In the genomic region with DNA sequence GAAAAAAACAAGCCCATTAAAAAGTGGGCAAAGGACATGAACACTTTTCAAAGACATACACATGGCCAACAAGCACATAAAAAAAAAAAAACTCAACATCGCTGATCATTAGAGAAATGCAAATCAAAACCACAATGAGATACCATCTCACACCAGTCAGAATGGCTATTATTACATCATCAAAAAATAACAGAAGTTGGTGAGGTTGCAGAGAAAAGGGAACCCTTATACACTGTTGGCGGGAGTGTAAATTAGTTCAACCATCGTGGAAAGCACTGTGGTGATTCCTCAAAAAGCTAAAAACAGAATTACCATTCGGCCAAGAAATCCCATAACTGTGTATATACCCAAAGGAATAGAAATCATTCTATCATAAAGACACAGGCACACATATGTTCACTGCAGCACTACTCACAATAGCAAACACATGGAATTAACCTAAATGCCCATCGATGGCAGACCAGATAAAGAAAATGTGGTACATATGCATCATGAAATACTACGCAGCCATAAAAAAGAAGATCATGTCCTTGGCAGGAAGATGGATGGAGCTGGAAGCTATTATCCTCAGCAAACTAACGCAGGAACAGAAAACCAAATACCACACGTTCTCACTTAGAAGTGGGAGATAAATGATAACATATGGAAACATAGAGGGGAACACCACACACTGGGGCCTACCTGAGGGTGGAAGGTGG, we compare ENCODE assay signal across 14 cellular contexts.
DNase-seq lines count a peak whose midpoint lies in the region; ATAC-seq and TF ChIP-seq lines count a peak whose summit lies in the region.
"Had no signal": no experiment of that assay in that cellular context is flagged by ENCODE, and none has a peak within 500 bp of the region (broad histone marks: within the 10 kb centered on the region; RNA-seq: fewer than 3 reads in every experiment).

No MANE protein-coding gene starts in this region.

- peaks cover 5% of the 10 kb centered on the region for H3K9me3 Mint-ChIP-seq in activated B cell treated with CpG ODN at 0.5 μM for 24 hours

- POLR2A ChIA-PET in activated B cell treated with CpG ODN at 0.5 μM for 24 hours (lab: Charles Lee): interaction anchor here (0.7 kb wide), 1 partner anchor 808 kb away, joined by 3 read pairs; no protein-coding TSS in a partner anchor

- CTCF ChIA-PET in activated B cell treated with CpG ODN at 0.5 μM for 24 hours (lab: Charles Lee): no interaction called here

- H3K27me3 Mint-ChIP-seq in activated B cell treated with CpG ODN at 0.5 μM for 24 hours: no peaks in the 10 kb centered on the region

- no peak overlapping the region for H3K4me3 Mint-ChIP-seq in activated B cell treated with CpG ODN at 0.5 μM for 24 hours
- H3K4me3 Mint-ChIP-seq: T-helper 1 cell treated with Interleukin-12 subunit alpha and Interleukin-12 subunit beta and Interleukin-4 antibody, amounts not matched to agents 30 μg/mL and 1 μg/mL, for 36 hours had no signal

- peaks cover 54% of the 10 kb centered on the region for H3K36me3 Mint-ChIP-seq in activated B cell treated with CpG ODN at 0.5 μM for 24 hours (ENCODE audit: low read depth)

- ATAC-seq in activated B cell treated with CpG ODN at 0.5 μM for 24 hours (ENCODE audit: low read depth) (no peak), GM21390 (IDR thresholded peaks at IDR 0.05; ENCODE audit: unreplicated experiment) (no peak)
- ATAC-seq: Right ventricle myocardium inferior had no signal

- peak overlapping the region; percentile 14 for H3K27ac Mint-ChIP-seq in activated B cell treated with CpG ODN at 0.5 μM for 24 hours
- H3K27ac Mint-ChIP-seq: T-helper 1 cell treated with Interleukin-12 subunit alpha and Interleukin-12 subunit beta and Interleukin-4 antibody, amounts not matched to agents 30 μg/mL and 1 μg/mL, for 36 hours had no signal

- TF ChIP-seq CTCF in activated B cell treated with CpG ODN at 0.5 μM for 24 hours (IDR thresholded peaks at IDR 0.05): no peak

- in situ Hi-C loops in KBM-7 (cut with MboI; ENCODE audit: low pct_unique_long_range_greater_than_20kb, low sequenced_read_pairs): no loop called here

- peaks cover 6% of the 10 kb centered on the region for H3K4me1 Mint-ChIP-seq in activated B cell treated with CpG ODN at 0.5 μM for 24 hours

- DNase-seq in AML-193 (lab: John Stamatoyannopoulos, UW): peak; percentile 56 to 60
- DNase-seq in KBM-7: peak; percentile 58
- peak; percentile 12 to 38 for DNase-seq in NOMO-1 (lab: John Stamatoyannopoulos, UW; ENCODE audit: unreplicated experiment in 2 of 2)
- DNase-seq in activated B cell treated with CpG ODN at 0.5 μM for 24 hours: no peak
- DNase-seq in activated gamma-delta T cell treated with Interleukin-2 at 50 U/mL for 16 hours: no peak
- no peak for DNase-seq in stimulated activated CD4-positive, alpha-beta T cell treated with anti-CD3 and anti-CD28 coated beads, Interleukin-2, amount 100 ng/mL, for 24 hours
- DNase-seq in NCI-H2196 treated with DMSO at 0.1 percent for 48 hours (lab: John Stamatoyannopoulos, UW; ENCODE audit: unreplicated experiment): no peak
- DNase-seq: NCI-H187, NCI-H446 treated with DMSO at 0.1 percent for 48 hours, Peyer's patch, SK-N-SH had no signal

- intact Hi-C loops in activated B cell treated with CpG ODN at 0.5 μM for 24 hours (cut with micrococcal nuclease): no loop called here

Comparison
In these comparisons a context has a peak if more than half of its experiments do, and no peak if none do; other contexts are left out.
1. DNase-seq: peak in AML-193 (2 of 2), KBM-7 (single experiment) and NOMO-1 (2 of 2); none in activated B cell treated with CpG ODN at 0.5 μM for 24 hours (single experiment), activated gamma-delta T cell treated with Interleukin-2 at 50 U/mL for 16 hours (single experiment), stimulated activated CD4-positive, alpha-beta T cell treated with anti-CD3 and anti-CD28 coated beads, Interleukin-2, amount 100 ng/mL, for 24 hours (0 of 2) and NCI-H2196 treated with DMSO at 0.1 percent for 48 hours (single experiment).